In the genomic region with DNA sequence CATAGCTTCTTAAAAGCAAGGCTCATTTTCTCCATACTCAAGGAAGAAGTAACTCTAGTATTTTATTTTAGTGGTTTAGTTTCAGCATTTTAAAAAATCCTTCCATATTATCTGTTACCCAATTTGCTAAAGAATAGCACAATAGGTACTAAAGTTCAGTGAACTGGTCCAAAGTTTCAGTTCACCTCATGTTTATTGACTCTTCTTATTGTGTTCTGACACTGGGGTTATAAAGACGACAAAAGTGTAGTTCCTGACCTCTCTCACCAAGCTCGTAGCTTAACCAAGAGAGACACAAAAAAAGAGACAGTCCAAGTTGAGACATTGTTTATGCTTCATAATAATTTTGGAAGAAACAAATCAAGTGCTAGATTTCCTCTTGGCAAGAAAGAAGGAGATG, we compare ENCODE assay signal across 1 cellular context.
TF ChIP-seq lines count a peak whose summit lies in the region.

No MANE protein-coding gene starts in this region.

TF ChIP-seq in IMR-90, 13 proteins besides CTCF, POLR2A, EP300 and RAD21:
- no peak for TF ChIP-seq NFE2L2 (IDR thresholded peaks at IDR 0.05; ENCODE audit: low read depth, low read length)
- no peak for TF ChIP-seq MAZ (IDR thresholded peaks at IDR 0.05; ENCODE audit: borderline replicate concordance, low read depth, low read length)
